In the genomic region with DNA sequence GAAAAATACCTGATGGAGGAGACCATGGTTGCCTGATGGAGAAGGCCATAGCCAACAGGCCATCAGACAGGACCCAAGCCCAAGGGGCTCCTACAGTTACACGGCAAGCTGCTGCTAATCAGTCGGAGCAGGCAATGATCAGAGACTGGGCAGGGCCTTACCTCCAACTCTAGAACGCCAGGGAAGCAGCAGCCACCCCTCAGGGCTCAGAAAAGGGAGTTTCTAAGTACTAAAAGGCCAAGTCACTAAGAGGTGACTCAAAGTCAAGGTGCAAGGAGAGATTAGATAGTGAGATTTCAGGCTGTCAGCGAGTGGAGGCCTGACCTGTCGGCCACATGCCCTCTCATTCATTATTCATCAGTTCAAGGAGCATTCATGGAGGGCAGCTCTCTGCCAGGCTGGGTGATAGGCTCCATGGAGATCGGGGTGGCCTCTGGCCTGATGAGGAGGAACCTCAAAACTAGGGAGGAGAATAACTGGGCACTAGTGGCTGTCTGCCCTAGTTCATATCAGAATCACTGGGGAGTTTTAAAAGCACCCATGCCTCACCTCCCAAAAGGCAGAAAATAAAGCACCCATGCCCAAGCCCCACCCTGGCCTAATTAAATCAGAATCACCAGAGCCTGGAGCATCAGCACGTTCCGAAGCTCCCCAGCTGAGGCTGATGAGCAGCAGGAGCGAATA, we compare ENCODE assay signal across 1 cellular context.
TF ChIP-seq lines count a peak whose summit lies in the region.

No MANE protein-coding gene starts in this region.

TF ChIP-seq in K562, 482 proteins besides CTCF, POLR2A, EP300 and RAD21 (continued from another document and continues in another):
- TF ChIP-seq, protein P1, sequence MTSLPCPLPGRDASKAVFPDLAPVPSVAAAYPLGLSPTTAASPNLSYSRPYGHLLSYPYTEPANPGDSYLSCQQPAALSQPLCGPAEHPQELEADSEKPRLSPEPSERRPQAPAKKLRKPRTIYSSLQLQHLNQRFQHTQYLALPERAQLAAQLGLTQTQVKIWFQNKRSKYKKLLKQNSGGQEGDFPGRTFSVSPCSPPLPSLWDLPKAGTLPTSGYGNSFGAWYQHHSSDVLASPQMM (CRISPR knock-in tag; IDR thresholded peaks at IDR 0.05) = no peak
- TF ChIP-seq, protein P2, sequence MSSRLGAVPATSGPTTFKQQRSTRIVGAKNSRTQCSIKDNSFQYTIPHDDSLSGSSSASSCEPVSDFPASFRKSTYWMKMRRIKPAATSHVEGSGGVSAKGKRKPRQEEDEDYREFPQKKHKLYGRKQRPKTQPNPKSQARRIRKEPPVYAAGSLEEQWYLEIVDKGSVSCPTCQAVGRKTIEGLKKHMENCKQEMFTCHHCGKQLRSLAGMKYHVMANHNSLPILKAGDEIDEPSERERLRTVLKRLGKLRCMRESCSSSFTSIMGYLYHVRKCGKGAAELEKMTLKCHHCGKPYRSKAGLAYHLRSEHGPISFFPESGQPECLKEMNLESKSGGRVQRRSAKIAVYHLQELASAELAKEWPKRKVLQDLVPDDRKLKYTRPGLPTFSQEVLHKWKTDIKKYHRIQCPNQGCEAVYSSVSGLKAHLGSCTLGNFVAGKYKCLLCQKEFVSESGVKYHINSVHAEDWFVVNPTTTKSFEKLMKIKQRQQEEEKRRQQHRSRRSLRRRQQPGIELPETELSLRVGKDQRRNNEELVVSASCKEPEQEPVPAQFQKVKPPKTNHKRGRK (tag; IDR thresholded peaks at IDR 0.05) = no peak
- TF ChIP-seq, protein P3, sequence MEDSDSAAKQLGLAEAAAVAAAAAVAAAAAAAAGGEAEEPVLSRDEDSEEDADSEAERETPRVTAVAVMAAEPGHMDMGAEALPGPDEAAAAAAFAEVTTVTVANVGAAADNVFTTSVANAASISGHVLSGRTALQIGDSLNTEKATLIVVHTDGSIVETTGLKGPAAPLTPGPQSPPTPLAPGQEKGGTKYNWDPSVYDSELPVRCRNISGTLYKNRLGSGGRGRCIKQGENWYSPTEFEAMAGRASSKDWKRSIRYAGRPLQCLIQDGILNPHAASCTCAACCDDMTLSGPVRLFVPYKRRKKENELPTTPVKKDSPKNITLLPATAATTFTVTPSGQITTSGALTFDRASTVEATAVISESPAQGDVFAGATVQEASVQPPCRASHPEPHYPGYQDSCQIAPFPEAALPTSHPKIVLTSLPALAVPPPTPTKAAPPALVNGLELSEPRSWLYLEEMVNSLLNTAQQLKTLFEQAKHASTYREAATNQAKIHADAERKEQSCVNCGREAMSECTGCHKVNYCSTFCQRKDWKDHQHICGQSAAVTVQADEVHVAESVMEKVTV (CRISPR knock-in tag; IDR thresholded peaks at IDR 0.05) = no peak
- no peak for TF ChIP-seq ZC3H4 (CRISPR knock-in tag; IDR thresholded peaks at IDR 0.05; ENCODE audit: borderline replicate concordance)
- TF ChIP-seq, protein P4, sequence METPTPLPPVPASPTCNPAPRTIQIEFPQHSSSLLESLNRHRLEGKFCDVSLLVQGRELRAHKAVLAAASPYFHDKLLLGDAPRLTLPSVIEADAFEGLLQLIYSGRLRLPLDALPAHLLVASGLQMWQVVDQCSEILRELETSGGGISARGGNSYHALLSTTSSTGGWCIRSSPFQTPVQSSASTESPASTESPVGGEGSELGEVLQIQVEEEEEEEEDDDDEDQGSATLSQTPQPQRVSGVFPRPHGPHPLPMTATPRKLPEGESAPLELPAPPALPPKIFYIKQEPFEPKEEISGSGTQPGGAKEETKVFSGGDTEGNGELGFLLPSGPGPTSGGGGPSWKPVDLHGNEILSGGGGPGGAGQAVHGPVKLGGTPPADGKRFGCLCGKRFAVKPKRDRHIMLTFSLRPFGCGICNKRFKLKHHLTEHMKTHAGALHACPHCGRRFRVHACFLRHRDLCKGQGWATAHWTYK (CRISPR knock-in tag; IDR thresholded peaks at IDR 0.05) = no peak
- TF ChIP-seq MAFK (IDR thresholded peaks at IDR 0.05; ENCODE audit: low read length) = peak; percentile 77
- no peak for TF ChIP-seq ZBTB17 (CRISPR knock-in tag; IDR thresholded peaks at IDR 0.05)
- no peak for TF ChIP-seq NFRKB (IDR thresholded peaks at IDR 0.05; ENCODE audit: low read depth)
- TF ChIP-seq GTF2F1 (IDR thresholded peaks at IDR 0.05; ENCODE audit: low read depth, low read length) = no peak
- TF ChIP-seq, protein P5, sequence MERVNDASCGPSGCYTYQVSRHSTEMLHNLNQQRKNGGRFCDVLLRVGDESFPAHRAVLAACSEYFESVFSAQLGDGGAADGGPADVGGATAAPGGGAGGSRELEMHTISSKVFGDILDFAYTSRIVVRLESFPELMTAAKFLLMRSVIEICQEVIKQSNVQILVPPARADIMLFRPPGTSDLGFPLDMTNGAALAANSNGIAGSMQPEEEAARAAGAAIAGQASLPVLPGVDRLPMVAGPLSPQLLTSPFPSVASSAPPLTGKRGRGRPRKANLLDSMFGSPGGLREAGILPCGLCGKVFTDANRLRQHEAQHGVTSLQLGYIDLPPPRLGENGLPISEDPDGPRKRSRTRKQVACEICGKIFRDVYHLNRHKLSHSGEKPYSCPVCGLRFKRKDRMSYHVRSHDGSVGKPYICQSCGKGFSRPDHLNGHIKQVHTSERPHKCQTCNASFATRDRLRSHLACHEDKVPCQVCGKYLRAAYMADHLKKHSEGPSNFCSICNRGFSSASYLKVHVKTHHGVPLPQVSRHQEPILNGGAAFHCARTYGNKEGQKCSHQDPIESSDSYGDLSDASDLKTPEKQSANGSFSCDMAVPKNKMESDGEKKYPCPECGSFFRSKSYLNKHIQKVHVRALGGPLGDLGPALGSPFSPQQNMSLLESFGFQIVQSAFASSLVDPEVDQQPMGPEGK (CRISPR knock-in tag; IDR thresholded peaks at IDR 0.05; ENCODE audit: borderline replicate concordance) = no peak
- TF ChIP-seq ZNF124 (CRISPR knock-in tag; IDR thresholded peaks at IDR 0.05) = no peak
- no peak for TF ChIP-seq TRIM28 (IDR thresholded peaks at IDR 0.05)
- TF ChIP-seq CREBBP (IDR thresholded peaks at IDR 0.05; ENCODE audit: low read depth, low read length) = no peak
- TF ChIP-seq HEY1 (CRISPR knock-in tag; IDR thresholded peaks at IDR 0.05; ENCODE audit: borderline replicate concordance) = no peak
- TF ChIP-seq, protein P6, sequence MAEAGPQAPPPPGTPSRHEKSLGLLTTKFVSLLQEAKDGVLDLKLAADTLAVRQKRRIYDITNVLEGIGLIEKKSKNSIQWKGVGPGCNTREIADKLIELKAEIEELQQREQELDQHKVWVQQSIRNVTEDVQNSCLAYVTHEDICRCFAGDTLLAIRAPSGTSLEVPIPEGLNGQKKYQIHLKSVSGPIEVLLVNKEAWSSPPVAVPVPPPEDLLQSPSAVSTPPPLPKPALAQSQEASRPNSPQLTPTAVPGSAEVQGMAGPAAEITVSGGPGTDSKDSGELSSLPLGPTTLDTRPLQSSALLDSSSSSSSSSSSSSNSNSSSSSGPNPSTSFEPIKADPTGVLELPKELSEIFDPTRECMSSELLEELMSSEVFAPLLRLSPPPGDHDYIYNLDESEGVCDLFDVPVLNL (CRISPR knock-in tag; IDR thresholded peaks at IDR 0.05; ENCODE audit: low read depth) = no peak
- TF ChIP-seq ZBTB40 (IDR thresholded peaks at IDR 0.05) = no peak
- TF ChIP-seq ZBTB40 (CRISPR knock-in tag; IDR thresholded peaks at IDR 0.05) = no peak
- TF ChIP-seq ZNF696 (CRISPR knock-in tag; conservative IDR thresholded peaks at IDR 0.05) = no peak
- no peak for TF ChIP-seq ARID2 (IDR thresholded peaks at IDR 0.05)
- no peak for TF ChIP-seq ZNF639 (CRISPR knock-in tag; conservative IDR thresholded peaks at IDR 0.05 in 1 of 2, IDR thresholded peaks at IDR 0.05 in 1 of 2)
- no peak for TF ChIP-seq ETS2 (tag; IDR thresholded peaks at IDR 0.05; ENCODE audit: borderline replicate concordance, poor library complexity, severe bottlenecking)
- no peak for TF ChIP-seq MEF2A (IDR thresholded peaks at IDR 0.05; ENCODE audit: control insufficient read depth, low read depth, low read length)
- TF ChIP-seq ZKSCAN1 (IDR thresholded peaks at IDR 0.05; ENCODE audit: low read depth, low read length) = no peak
- TF ChIP-seq ZNF232 (CRISPR knock-in tag; IDR thresholded peaks at IDR 0.05) = no peak
- TF ChIP-seq PYGO2 (tag; IDR thresholded peaks at IDR 0.05) = no peak
- TF ChIP-seq YY1 (IDR thresholded peaks at IDR 0.05; ENCODE audit: borderline replicate concordance in 1 of 3, control insufficient read depth in 1 of 3, extremely low read depth in 1 of 3, insufficient read depth in 3 of 3, insufficient read length in 1 of 3, insufficient replicate concordance in 2 of 3, low read depth in 1 of 3, low read length in 2 of 3) = no peak
- peak; percentile 74 for TF ChIP-seq SOX6 (IDR thresholded peaks at IDR 0.05)
- TF ChIP-seq, protein P7, sequence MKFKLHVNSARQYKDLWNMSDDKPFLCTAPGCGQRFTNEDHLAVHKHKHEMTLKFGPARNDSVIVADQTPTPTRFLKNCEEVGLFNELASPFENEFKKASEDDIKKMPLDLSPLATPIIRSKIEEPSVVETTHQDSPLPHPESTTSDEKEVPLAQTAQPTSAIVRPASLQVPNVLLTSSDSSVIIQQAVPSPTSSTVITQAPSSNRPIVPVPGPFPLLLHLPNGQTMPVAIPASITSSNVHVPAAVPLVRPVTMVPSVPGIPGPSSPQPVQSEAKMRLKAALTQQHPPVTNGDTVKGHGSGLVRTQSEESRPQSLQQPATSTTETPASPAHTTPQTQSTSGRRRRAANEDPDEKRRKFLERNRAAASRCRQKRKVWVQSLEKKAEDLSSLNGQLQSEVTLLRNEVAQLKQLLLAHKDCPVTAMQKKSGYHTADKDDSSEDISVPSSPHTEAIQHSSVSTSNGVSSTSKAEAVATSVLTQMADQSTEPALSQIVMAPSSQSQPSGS (CRISPR knock-in tag; IDR thresholded peaks at IDR 0.05) = no peak
- no peak for TF ChIP-seq ZNF785 (CRISPR knock-in tag; IDR thresholded peaks at IDR 0.05)
